ENCODE assay signal across 22 cellular contexts in genomic region chr3:189721873-189722665, GRCh38.
DNase-seq lines count a peak whose midpoint lies in the region; ATAC-seq, FAIRE-seq and TF ChIP-seq lines count a peak whose summit lies in the region.
"Had no signal": no experiment of that assay in that cellular context is flagged by ENCODE, and none has a peak within 500 bp of the region (broad histone marks: within the 10 kb centered on the region; RNA-seq: fewer than 3 reads in every experiment).

No MANE protein-coding gene starts in this region.

- 78 to 87% methylated on average over 5 to 8 of the region's 8 CpGs for WGBS in endodermal cell (ENCODE audit: insufficient coverage in 1 of 2, insufficient read length in 1 of 2), 2 experiments

- H2AFZ ChIP-seq in GM23338 (peak overlapping the region; percentile 64; the same call in 1 of the 2 replicates), OCI-LY3 (ENCODE audit: low read depth, low read length) (no peak overlapping the region), parathyroid adenoma (peak overlapping the region; percentile 61)

- peaks cover 11% of the 10 kb centered on the region; the same call in 2 of the 3 replicates for H3K4me1 Mint-ChIP-seq in GM23338
- peaks cover 30% of the 10 kb centered on the region for H3K4me1 Mint-ChIP-seq in endodermal cell
- no peaks in the 10 kb centered on the region for H3K4me1 Mint-ChIP-seq in naive thymus-derived CD8-positive, alpha-beta T cell

- no peaks in the 10 kb centered on the region for H3K27me3 ChIP-seq in GM23338 (ENCODE audit: insufficient read depth)
- no peaks in the 10 kb centered on the region; the same call in 1 of the 2 replicates for H3K27me3 ChIP-seq in OCI-LY3 (ENCODE audit: low read depth, low read length)
- H3K27me3 ChIP-seq in endodermal cell (ENCODE audit: control insufficient read depth, insufficient read depth, low read length, poor library complexity, severe bottlenecking), result peaks cover 13% of the 10 kb centered on the region
- no peaks in the 10 kb centered on the region for H3K27me3 ChIP-seq in parathyroid adenoma (ENCODE audit: control insufficient read depth, insufficient read depth, low read length)
- H3K27me3 ChIP-seq: BE2C, MG63 had no signal

- no peaks in the 10 kb centered on the region for H3K79me2 ChIP-seq in GM23338 (replicated peaks; ENCODE audit: insufficient read depth)
- peaks cover 12% of the 10 kb centered on the region for H3K79me2 ChIP-seq in OCI-LY3 (ENCODE audit: low read length)
- no peaks in the 10 kb centered on the region for H3K79me2 ChIP-seq in parathyroid adenoma

- FAIRE-seq in D721Med (lab: Jason Lieb, UNC), result no peak
- FAIRE-seq: GM12878 had no signal

- H3F3A ChIP-seq in GM23338 (replicated peaks; ENCODE audit: low read depth), result no peaks in the 10 kb centered on the region

- H4K20me1 ChIP-seq in GM23338 (replicated peaks; ENCODE audit: insufficient read depth) (no peaks in the 10 kb centered on the region), OCI-LY3 (ENCODE audit: insufficient read depth, low read length) (peaks cover 23% of the 10 kb centered on the region)

- no peak for TF ChIP-seq CTCF in GM23338 (conservative IDR thresholded peaks at IDR 0.05; ENCODE audit: low read depth in 2 of 2)
- no peak for TF ChIP-seq CTCF in OCI-LY3 (IDR thresholded peaks at IDR 0.05; ENCODE audit: low read depth, low read length)
- no peak for TF ChIP-seq CTCF in endodermal cell (conservative IDR thresholded peaks at IDR 0.05)
- TF ChIP-seq CTCF in parathyroid adenoma (IDR thresholded peaks at IDR 0.05), result no peak
- no peak for TF ChIP-seq CTCF in D721Med (IDR thresholded peaks at IDR 0.05; ENCODE audit: insufficient read depth, missing control alignments)

- no peak overlapping the region for H3K4me2 ChIP-seq in GM23338
- peak overlapping the region; percentile 27; the same call in 1 of the 2 replicates for H3K4me2 ChIP-seq in OCI-LY3 (ENCODE audit: low read length)
- no peak overlapping the region for H3K4me2 ChIP-seq in parathyroid adenoma (ENCODE audit: low read length)

- no peak overlapping the region for H3K27ac ChIP-seq in GM23338 (ENCODE audit: low read depth)
- no peak overlapping the region for H3K27ac ChIP-seq in OCI-LY3 (ENCODE audit: low read length)
- no peak overlapping the region for H3K27ac ChIP-seq in endodermal cell (ENCODE audit: low read depth, low read length)
- H3K27ac ChIP-seq in parathyroid adenoma, result no peak overlapping the region
- H3K27ac ChIP-seq: HL-60 had no signal

- POLR2A ChIA-PET in naive thymus-derived CD8-positive, alpha-beta T cell (lab: Charles Lee), result no interaction called here

- H3K9ac ChIP-seq in OCI-LY3 (ENCODE audit: low read length), result no peak overlapping the region
- no peak overlapping the region for H3K9ac ChIP-seq in endodermal cell (ENCODE audit: extremely low read depth, low read length, poor library complexity, severe bottlenecking)
- H3K9ac ChIP-seq in parathyroid adenoma, result no peak overlapping the region

- H3K4me3 Mint-ChIP-seq in GM23338, result no peak overlapping the region
- H3K4me3 Mint-ChIP-seq in endodermal cell, result no peak overlapping the region
- no peak overlapping the region for H3K4me3 Mint-ChIP-seq in naive thymus-derived CD8-positive, alpha-beta T cell
- H3K4me3 Mint-ChIP-seq: HFFc6 had no signal

- H3K9me3 ChIP-seq in OCI-LY3 (ENCODE audit: insufficient read depth, low read length) (no peaks in the 10 kb centered on the region), endodermal cell (ENCODE audit: control insufficient read depth, low read length) (no peaks in the 10 kb centered on the region), parathyroid adenoma (ENCODE audit: control insufficient read depth, low read length) (no peaks in the 10 kb centered on the region)
- H3K9me3 ChIP-seq: BE2C, MG63 had no signal

- H3K27ac Mint-ChIP-seq in GM23338 (no peak overlapping the region; the same call in 1 of the 2 replicates), endodermal cell (peak overlapping the region; percentile 6)
- H3K27ac Mint-ChIP-seq in naive thymus-derived CD8-positive, alpha-beta T cell, result no peak overlapping the region
- H3K27ac Mint-ChIP-seq: HFFc6 had no signal

- H3K27me3 Mint-ChIP-seq in GM23338 (ENCODE audit: insufficient read depth, low read depth, poor library complexity), result no peaks in the 10 kb centered on the region
- H3K27me3 Mint-ChIP-seq in endodermal cell (ENCODE audit: insufficient read depth), result no peaks in the 10 kb centered on the region
- no peaks in the 10 kb centered on the region for H3K27me3 Mint-ChIP-seq in naive thymus-derived CD8-positive, alpha-beta T cell

- no peak for DNase-seq in GM23338 (ENCODE audit: low spot score)
- no peak for DNase-seq in endodermal cell
- no peak for DNase-seq in naive thymus-derived CD8-positive, alpha-beta T cell
- DNase-seq in D721Med (ENCODE audit: insufficient read length, low spot score), result no peak
- DNase-seq in activated naive CD4-positive, alpha-beta T cell treated with anti-CD3 and anti-CD28 coated beads, Interleukin-2, amount 50 U/mL, for 16 hours, result no peak
- DNase-seq: ACHN, BE2C, DMS153, GOT3, HFFc6, KG1, MG63, NCI-H1105 treated with DMSO at 0.1 percent for 48 hours, NCI-H1930, NCI-H2171, NCI-H446 treated with DMSO at 0.1 percent for 48 hours, RPMI8226 had no signal

- H3K36me3 ChIP-seq in GM23338 (ENCODE audit: insufficient read depth) (no peaks in the 10 kb centered on the region), OCI-LY3 (replicated peaks; ENCODE audit: low read depth, low read length) (peaks cover 3% of the 10 kb centered on the region), endodermal cell (ENCODE audit: control insufficient read depth, insufficient read depth, low read length) (no peaks in the 10 kb centered on the region), parathyroid adenoma (ENCODE audit: control insufficient read depth, insufficient read depth, low read length) (no peaks in the 10 kb centered on the region)
- H3K36me3 ChIP-seq: BE2C, MG63 had no signal

- H3K36me3 Mint-ChIP-seq in GM23338 (ENCODE audit: low read depth) (no peaks in the 10 kb centered on the region), endodermal cell (ENCODE audit: low read depth) (no peaks in the 10 kb centered on the region)
- H3K36me3 Mint-ChIP-seq in naive thymus-derived CD8-positive, alpha-beta T cell, result no peaks in the 10 kb centered on the region

- H3K9me3 Mint-ChIP-seq in GM23338 (no peaks in the 10 kb centered on the region), endodermal cell (no peaks in the 10 kb centered on the region)
- H3K9me3 Mint-ChIP-seq in naive thymus-derived CD8-positive, alpha-beta T cell, result no peaks in the 10 kb centered on the region
- H3K9me3 Mint-ChIP-seq: HFFc6 had no signal

- no peaks in the 10 kb centered on the region for H3K9me2 ChIP-seq in GM23338 (ENCODE audit: insufficient read depth)

- H3K4me1 ChIP-seq in GM23338 (ENCODE audit: insufficient read depth) (no peaks in the 10 kb centered on the region; the same call in 1 of the 2 replicates), OCI-LY3 (ENCODE audit: low read length) (peaks cover 23% of the 10 kb centered on the region), endodermal cell (ENCODE audit: control insufficient read depth, insufficient read depth, low read length) (peaks cover 6% of the 10 kb centered on the region), parathyroid adenoma (peaks cover 4% of the 10 kb centered on the region)
- H3K4me1 ChIP-seq: BE2C had no signal

- ATAC-seq in GM23338 (peak; percentile 35; the same call in 2 of the 3 replicates), GM19324 (IDR thresholded peaks at IDR 0.05; ENCODE audit: low FRiP score, unreplicated experiment) (no peak)
- no peak for ATAC-seq in naive thymus-derived CD8-positive, alpha-beta T cell
- ATAC-seq: GM12878 had no signal

- H3K4me3 ChIP-seq in GM23338 (no peak overlapping the region), OCI-LY3 (ENCODE audit: low read length) (no peak overlapping the region), endodermal cell (ENCODE audit: low read length) (no peak overlapping the region), parathyroid adenoma (ENCODE audit: low read depth, low read length) (no peak overlapping the region)
- H3K4me3 ChIP-seq: GM12878, MG63 had no signal

TF ChIP-seq in GM23338, 12 proteins besides CTCF, POLR2A, EP300 and RAD21 (continues in another document):
- TF ChIP-seq STAT1 (IDR thresholded peaks at IDR 0.05; ENCODE audit: unreplicated experiment) (no peak), EZH2phosphoT487 (IDR thresholded peaks at IDR 0.05; ENCODE audit: unreplicated experiment) (no peak), POLR2AphosphoS5 (IDR thresholded peaks at IDR 0.05; ENCODE audit: low read depth) (no peak), ZNF331 (CRISPR knock-in tag; IDR thresholded peaks at IDR 0.05; ENCODE audit: low read depth) (no peak), ETS1 (IDR thresholded peaks at IDR 0.05) (no peak)
